Comparison of ENCODE assay signal across 22 cellular contexts in genomic region chr5:173557123-173557903, GRCh38. TPM values are rescaled to one million over a fixed set of nuclear protein-coding genes. Genes with fewer than 3 reads are reported as not detected.
DNase-seq lines count a peak whose midpoint lies in the region; ATAC-seq and TF ChIP-seq lines count a peak whose summit lies in the region.
"Had no signal": no experiment of that assay in that cellular context is flagged by ENCODE, and none has a peak within 500 bp of the region (broad histone marks: within the 10 kb centered on the region; RNA-seq: fewer than 3 reads in every experiment).

No MANE protein-coding gene starts in this region.

- no peak overlapping the region for H2BK120ac ChIP-seq in mesenchymal stem cell (ENCODE audit: low read depth, low read length)

- peak overlapping the region in 1 of 2 experiments; percentile 84 for H3K14ac ChIP-seq in mesenchymal stem cell (ENCODE audit: low read length in 2 of 2)

- no peaks in the 10 kb centered on the region for H3K27me3 Mint-ChIP-seq in Caco-2 (ENCODE audit: insufficient read depth, unreplicated experiment)
- H3K27me3 Mint-ChIP-seq in progenitor cell of endocrine pancreas, result peaks cover 26% of the 10 kb centered on the region

- TF ChIP-seq CTCF in Caco-2 (IDR thresholded peaks at IDR 0.05; ENCODE audit: insufficient read depth in 1 of 2, low read depth in 1 of 2, low read length in 1 of 2, severe bottlenecking in 1 of 2, unreplicated experiment in 1 of 2) (no peak), mammary epithelial cell (conservative IDR thresholded peaks at IDR 0.05 in 1 of 2, IDR thresholded peaks at IDR 0.05 in 1 of 2; ENCODE audit: extremely low read depth in 1 of 2, insufficient read depth in 1 of 2, low read depth in 1 of 2, low read length in 2 of 2) (no peak), progenitor cell of endocrine pancreas (IDR thresholded peaks at IDR 0.05; ENCODE audit: unreplicated experiment) (no peak)

- in situ Hi-C loops in mammary epithelial cell (cut with MboI; ENCODE audit: low sequenced_read_pairs in 2 of 2), result loop anchor here (25.0 kb wide), 2 partner anchors 570 to 595 kb away; partner anchors contain the start of genes ATP6V0E1 (in 1 of the 2) and RPL26L1 (in 1 of the 2)

- H2BK12ac ChIP-seq in mesenchymal stem cell (ENCODE audit: low read length in 2 of 2), result peak overlapping the region in 1 of 2 experiments; percentile 80

- peak; percentile 64 to 75 for DNase-seq in Caco-2
- DNase-seq in mammary epithelial cell, result no peak
- no peak for DNase-seq in mesenchymal stem cell
- DNase-seq in progenitor cell of endocrine pancreas (ENCODE audit: low spot score, unreplicated experiment), result no peak
- no peak for DNase-seq in SW480 (ENCODE audit: low spot score)
- DNase-seq in NCI-H524 treated with DMSO at 0.1 percent for 48 hours (lab: John Stamatoyannopoulos, UW), result no peak
- DNase-seq in NCI-H2107 (lab: John Stamatoyannopoulos, UW), result no peak
- DNase-seq: activated B cell treated with CpG ODN at 0.5 μM for 24 hours; activated CD8-positive, alpha-beta T cell treated with anti-CD3 and anti-CD28 coated beads, Interleukin-2, amount 10 ng/mL, durations not matched to agents 7 days and 5 days; activated naive CD4-positive, alpha-beta T cell treated with anti-CD3 and anti-CD28 coated beads, Interleukin-2, amount 50 U/mL, for 16 hours; activated T-cell treated with anti-CD3 and anti-CD28 coated beads, Interleukin-2, amount 50 U/mL, for 4 hours; DMS 273 treated with DMSO at 0.1 percent for 48 hours; GDM1; MM.1S; NCI-H82; PC-9; stimulated activated CD4-positive, alpha-beta T cell treated with anti-CD3 and anti-CD28 coated beads, Interleukin-2, amount 100 ng/mL, for 24 hours; stomach had no signal

- no peak overlapping the region for H2AK5ac ChIP-seq in mesenchymal stem cell (ENCODE audit: low read length, severe bottlenecking)

- H3K4ac ChIP-seq in mesenchymal stem cell (ENCODE audit: low read depth in 1 of 2, low read length in 2 of 2), result peak overlapping the region in 1 of 2 experiments; percentile 17

- CTCF ChIA-PET in Caco-2 (lab: Charles Lee) (interaction anchor here (0.8 to 1.9 kb wide), 4 partner anchors 16 to 229 kb away, joined by 3 to 6 read pairs (median 3); partner anchors contain the start of gene STC2), mammary epithelial cell (lab: Charles Lee; ENCODE audit: low non-redundant PET) (no interaction called here)

- POLR2A ChIA-PET in Caco-2 (lab: Charles Lee), result no interaction called here

- H3K4me3 ChIP-seq in Caco-2 (ENCODE audit: low read depth, low read length), result no peak overlapping the region
- no peak overlapping the region for H3K4me3 ChIP-seq in mammary epithelial cell (replicated peaks in 1 of 3; ENCODE audit: insufficient read depth in 1 of 3, low read depth in 2 of 3, low read length in 3 of 3)
- H3K4me3 ChIP-seq in mesenchymal stem cell (ENCODE audit: insufficient read depth in 1 of 2, low read depth in 1 of 2, low read length in 2 of 2), result no peak overlapping the region
- H3K4me3 ChIP-seq: PC-9, stomach had no signal

- no peak overlapping the region for H2BK15ac ChIP-seq in mesenchymal stem cell (ENCODE audit: low read depth, poor library complexity, severe bottlenecking)

- peaks cover 2% of the 10 kb centered on the region for H3K4me1 Mint-ChIP-seq in Caco-2 (ENCODE audit: low read depth, unreplicated experiment)
- peaks cover 9% of the 10 kb centered on the region for H3K4me1 Mint-ChIP-seq in progenitor cell of endocrine pancreas (ENCODE audit: low read depth)
- H3K4me1 Mint-ChIP-seq: activated B cell treated with CpG ODN at 0.5 μM for 24 hours had no signal

- peak overlapping the region; percentile 52 for H4K8ac ChIP-seq in mesenchymal stem cell (ENCODE audit: low read length)

- H3K9me3 ChIP-seq in Caco-2, result peaks cover 4% of the 10 kb centered on the region
- H3K9me3 ChIP-seq in mammary epithelial cell (replicated peaks; ENCODE audit: insufficient read depth, low read length), result peaks cover 6% of the 10 kb centered on the region
- H3K9me3 ChIP-seq in mesenchymal stem cell (ENCODE audit: control insufficient read depth, low read length), result peaks cover 22% of the 10 kb centered on the region
- H3K9me3 ChIP-seq: neutrophil had no signal

- no peak overlapping the region for H3K4me2 ChIP-seq in mammary epithelial cell (ENCODE audit: insufficient read depth, low read depth, low read length)
- H3K4me2 ChIP-seq in mesenchymal stem cell (ENCODE audit: low read length, poor library complexity, severe bottlenecking), result no peak overlapping the region
- H3K4me2 ChIP-seq: PC-9 had no signal

- intact Hi-C loops in Caco-2 (cut with micrococcal nuclease; ENCODE audit: unreplicated experiment) (loop anchor here (1.0 to 2.0 kb wide), 2 partner anchors 22 to 229 kb away; partner anchors contain the start of gene STC2), mammary epithelial cell (cut with micrococcal nuclease) (no loop called here)

- peak overlapping the region; percentile 8 for H2AFZ ChIP-seq in mammary epithelial cell (ENCODE audit: low read depth, low read length)
- no peak overlapping the region for H2AFZ ChIP-seq in mesenchymal stem cell (ENCODE audit: low read depth, low read length)
- H2AFZ ChIP-seq: PC-9 had no signal

- H4K20me1 ChIP-seq in mammary epithelial cell (ENCODE audit: insufficient read depth, low read length), result no peaks in the 10 kb centered on the region

- dilution Hi-C loops in mammary epithelial cell (cut with HindIII; ENCODE audit: low sequenced_read_pairs), result no loop called here

- H3K27ac Mint-ChIP-seq in Caco-2 (ENCODE audit: unreplicated experiment), result peak overlapping the region; percentile 24
- peak overlapping the region; percentile 21 for H3K27ac Mint-ChIP-seq in progenitor cell of endocrine pancreas
- H3K27ac Mint-ChIP-seq: activated B cell treated with CpG ODN at 0.5 μM for 24 hours; activated CD8-positive, alpha-beta T cell treated with anti-CD3 and anti-CD28 coated beads, Interleukin-2, amount 10 ng/mL, durations not matched to agents 7 days and 5 days had no signal

- H3K79me1 ChIP-seq in mesenchymal stem cell (replicated peaks; ENCODE audit: low read length, poor library complexity, severe bottlenecking), result no peaks in the 10 kb centered on the region

- H3K36me3 Mint-ChIP-seq in Caco-2 (ENCODE audit: insufficient read depth, unreplicated experiment) (peaks cover 6% of the 10 kb centered on the region), progenitor cell of endocrine pancreas (ENCODE audit: insufficient read depth) (peaks cover 4% of the 10 kb centered on the region)

- H3K4me1 ChIP-seq in Caco-2 (peaks cover 19% of the 10 kb centered on the region), mammary epithelial cell (ENCODE audit: insufficient read depth, low read length) (peaks cover 5% of the 10 kb centered on the region), mesenchymal stem cell (ENCODE audit: control insufficient read depth, insufficient read depth, low read depth, low read length) (no peaks in the 10 kb centered on the region)

- H3K4me3 Mint-ChIP-seq in Caco-2 (ENCODE audit: unreplicated experiment) (peak overlapping the region; percentile 3), progenitor cell of endocrine pancreas (ENCODE audit: low read depth) (no peak overlapping the region)
- H3K4me3 Mint-ChIP-seq: activated B cell treated with CpG ODN at 0.5 μM for 24 hours; activated CD8-positive, alpha-beta T cell treated with anti-CD3 and anti-CD28 coated beads, Interleukin-2, amount 10 ng/mL, durations not matched to agents 7 days and 5 days; activated T-cell treated with anti-CD3 and anti-CD28 coated beads, Interleukin-2, amount 50 U/mL, for 4 hours had no signal

- H3K18ac ChIP-seq in mesenchymal stem cell (ENCODE audit: low read depth in 1 of 2, low read length in 2 of 2), result peak overlapping the region in 1 of 2 experiments; percentile 88

- no peak for ATAC-seq in HG03457 (IDR thresholded peaks at IDR 0.05; ENCODE audit: unreplicated experiment)
- ATAC-seq: activated CD8-positive, alpha-beta T cell treated with anti-CD3 and anti-CD28 coated beads, Interleukin-2, amount 10 ng/mL, durations not matched to agents 7 days and 5 days; activated T-cell treated with anti-CD3 and anti-CD28 coated beads, Interleukin-2, amount 50 U/mL, for 4 hours; HCT116 had no signal

- H3K9me3 Mint-ChIP-seq in Caco-2 (ENCODE audit: unreplicated experiment) (peaks cover 33% of the 10 kb centered on the region), progenitor cell of endocrine pancreas (ENCODE audit: low read depth) (peaks cover 20% of the 10 kb centered on the region)

- H4K91ac ChIP-seq in mesenchymal stem cell (ENCODE audit: low read length), result peak overlapping the region; percentile 1

- H3K9ac ChIP-seq in mammary epithelial cell (ENCODE audit: insufficient read depth, low read length) (no peak overlapping the region), mesenchymal stem cell (ENCODE audit: low read length) (no peak overlapping the region)

- H3K27ac ChIP-seq in mammary epithelial cell (ENCODE audit: insufficient read depth, low read depth, low read length) (no peak overlapping the region), mesenchymal stem cell (ENCODE audit: low read length, poor library complexity, severe bottlenecking) (no peak overlapping the region)
- H3K27ac ChIP-seq: HL-60, neutrophil, PC-9, stomach had no signal

- no peaks in the 10 kb centered on the region for H3K79me2 ChIP-seq in mammary epithelial cell (ENCODE audit: insufficient read depth, low read length)

- WGBS in mammary epithelial cell (ENCODE audit: low coverage, missing lambda C conversion rate), result 64% methylated on average over 8 of the region's 12 CpGs
- WGBS in mesenchymal stem cell, result 87% methylated on average over 12 of the region's 12 CpGs

- peak overlapping the region in 1 of 2 experiments; percentile 66 for H3K23ac ChIP-seq in mesenchymal stem cell (ENCODE audit: low read length in 2 of 2)

- H3K36me3 ChIP-seq in Caco-2 (ENCODE audit: control insufficient read depth, insufficient read depth, low read length) (no peaks in the 10 kb centered on the region; the same call in 1 of the 2 replicates), mammary epithelial cell (ENCODE audit: insufficient read depth, low read length) (no peaks in the 10 kb centered on the region), mesenchymal stem cell (ENCODE audit: control insufficient read depth in 1 of 2, insufficient read depth in 2 of 2, low read depth in 1 of 2, low read length in 2 of 2) (no peaks in the 10 kb centered on the region)
- H3K36me3 ChIP-seq: neutrophil, stomach had no signal

- no peak overlapping the region for H2BK5ac ChIP-seq in mesenchymal stem cell (ENCODE audit: low read depth, low read length, poor library complexity, severe bottlenecking)

- BruUV-seq in Caco-2 (replicated peaks; lab: Mats Ljungman, UMichigan), result no TSS peak
- no TSS peak for BruUV-seq in mammary epithelial cell (replicated peaks; lab: Mats Ljungman, UMichigan)

- H3K27me3 ChIP-seq in Caco-2 (replicated peaks; ENCODE audit: control insufficient read depth, insufficient read depth, low read length) (no peaks in the 10 kb centered on the region; the same call in 1 of the 2 replicates), mammary epithelial cell (ENCODE audit: insufficient read depth, low read length) (peaks cover 6% of the 10 kb centered on the region), mesenchymal stem cell (ENCODE audit: control insufficient read depth in 1 of 2, insufficient read depth in 1 of 2, low read length in 2 of 2) (peaks cover 0 to 25% of the 10 kb centered on the region in 2 experiments)

RNA-seq across cellular contexts. Expression of gene BOD1, which starts 59.1 kb away (rescaled TPM):
- total RNA-seq in Caco-2 (2022), result 111 and 120 TPM in 2 replicates
- total RNA-seq in mammary epithelial cell, result 10 to 100 TPM; 50.5 to 57.3 TPM
- 41.4 TPM for polyA plus RNA-seq in mammary epithelial cell
- 61.8 TPM for polyA minus RNA-seq in mammary epithelial cell
- polyA plus RNA-seq in mesenchymal stem cell (2013, experiment 1 of 2), result 79.3 TPM
- 84.2 TPM for polyA plus RNA-seq in mesenchymal stem cell (2013, experiment 2 of 2)
- 100.0 and 101 TPM in 2 replicates for total RNA-seq in progenitor cell of endocrine pancreas

Comparison
In these comparisons a context has a peak if more than half of its experiments do, and no peak if none do; other contexts are left out.
1. DNase-seq: peak in Caco-2 (2 of 2); none in mammary epithelial cell (single experiment), mesenchymal stem cell (single experiment), progenitor cell of endocrine pancreas (single experiment), SW480 (single experiment), NCI-H524 treated with DMSO at 0.1 percent for 48 hours (single experiment) and NCI-H2107 (single experiment).